ENCODE assay signal across 1 cellular context in genomic region chr16:1763521-1764511, GRCh38.
TF ChIP-seq lines count a peak whose summit lies in the region.

No MANE protein-coding gene starts in this region.

TF ChIP-seq in WTC11, 78 proteins besides CTCF, POLR2A, EP300 and RAD21 (continued from another document):
- TF ChIP-seq ZNF532 (CRISPR knock-in tag; IDR thresholded peaks at IDR 0.05; ENCODE audit: borderline replicate concordance) (0 out of 2 replicates have a peak, but pooled peaks have one; percentile 44), ZNF512 (CRISPR knock-in tag; IDR thresholded peaks at IDR 0.05; ENCODE audit: borderline replicate concordance) (no peak), ZNF121 (CRISPR knock-in tag; IDR thresholded peaks at IDR 0.05) (0 out of 2 replicates have a peak, but pooled peaks have one; percentile 64), ZBTB43 (CRISPR knock-in tag; IDR thresholded peaks at IDR 0.05) (peak; percentile 70; the same call in 1 of the 2 replicates), HMGXB4 (CRISPR knock-in tag; IDR thresholded peaks at IDR 0.05) (0 out of 2 replicates have a peak, but pooled peaks have one; percentile 62), SMAD4 (CRISPR knock-in tag; IDR thresholded peaks at IDR 0.05) (0 out of 2 replicates have a peak, but pooled peaks have one; percentile 16), ETV6 (CRISPR knock-in tag; IDR thresholded peaks at IDR 0.05) (peak; percentile 58; the same call in 1 of the 2 replicates), TCF7 (CRISPR knock-in tag; IDR thresholded peaks at IDR 0.05; ENCODE audit: low read depth) (peak; percentile 85; the same call in 1 of the 2 replicates), RELA (CRISPR knock-in tag; IDR thresholded peaks at IDR 0.05; ENCODE audit: borderline replicate concordance) (peak; percentile 91; the same call in 1 of the 2 replicates), ZNF317 (CRISPR knock-in tag; IDR thresholded peaks at IDR 0.05; ENCODE audit: borderline replicate concordance, low read depth) (no peak), TEAD4 (CRISPR knock-in tag; IDR thresholded peaks at IDR 0.05) (peak; percentile 82), NFATC4 (CRISPR knock-in tag; IDR thresholded peaks at IDR 0.05) (no peak), ATF3 (CRISPR knock-in tag; conservative IDR thresholded peaks at IDR 0.05) (0 out of 2 replicates have a peak, but pooled peaks have one; percentile 42), ZNF671 (CRISPR knock-in tag; IDR thresholded peaks at IDR 0.05) (no peak), ZNF281 (CRISPR knock-in tag; IDR thresholded peaks at IDR 0.05) (peak; percentile 73; the same call in 1 of the 2 replicates), HMGA2 (CRISPR knock-in tag; IDR thresholded peaks at IDR 0.05) (no peak)
